ENCODE assay signal across 8 cellular contexts in the genomic region with DNA sequence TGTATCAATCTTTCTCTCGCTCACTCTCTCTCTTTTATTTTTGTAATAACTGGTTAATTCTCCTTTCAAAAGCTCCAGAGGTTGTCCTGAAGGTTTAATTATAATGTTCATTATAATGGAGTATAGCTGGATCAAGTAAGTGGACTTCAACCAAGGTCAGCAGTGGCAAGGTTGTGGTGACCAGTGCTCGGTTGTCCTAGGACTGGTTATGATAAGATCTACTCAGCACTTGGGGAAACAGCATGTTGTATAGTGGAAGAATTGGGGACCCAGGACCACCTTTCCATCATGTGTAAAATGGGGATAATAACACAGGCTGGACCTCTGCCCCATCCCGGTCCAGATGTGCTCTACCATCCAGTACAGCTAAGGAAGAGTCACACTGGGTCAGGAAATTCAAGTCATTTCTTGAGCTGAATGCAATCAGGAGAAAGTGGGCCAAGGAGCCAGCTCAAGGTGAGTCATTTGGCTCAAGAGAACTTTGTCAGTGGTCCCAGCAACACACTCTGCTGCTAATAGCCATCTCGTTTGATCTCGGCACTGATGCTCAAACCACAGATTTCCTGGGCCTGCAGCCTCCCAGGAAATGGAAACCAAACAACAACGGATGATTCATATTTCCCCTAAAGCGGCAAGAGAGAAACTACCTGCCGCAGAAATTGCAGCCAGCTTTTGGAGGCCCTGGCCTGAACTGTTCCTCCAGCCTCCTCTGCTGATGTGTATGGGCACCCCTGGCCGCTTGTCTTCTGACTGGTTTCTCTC.
A peak's percentile ranks its signal among the peaks of the same experiment; 100 is the strongest.
DNase-seq lines count a peak whose midpoint lies in the region; ATAC-seq and TF ChIP-seq lines count a peak whose summit lies in the region.

No MANE protein-coding gene starts in this region.

- ATAC-seq in GM19463 (IDR thresholded peaks at IDR 0.05; ENCODE audit: unreplicated experiment) (peak; percentile 78), HG03520 (IDR thresholded peaks at IDR 0.05; ENCODE audit: unreplicated experiment) (peak; percentile 82)

- TF ChIP-seq CTCF in AG10803 (conservative IDR thresholded peaks at IDR 0.05; ENCODE audit: low read length) = no peak
- no peak for TF ChIP-seq CTCF in epithelial cell of esophagus (IDR thresholded peaks at IDR 0.05; ENCODE audit: insufficient read depth, low read depth, low read length, missing control alignments)
- no peak for TF ChIP-seq CTCF in WERI-Rb-1 (IDR thresholded peaks at IDR 0.05; ENCODE audit: low read depth, low read length)

- H3K36me3 ChIP-seq in WERI-Rb-1 = no peaks in the 10 kb centered on the region

- no peaks in the 10 kb centered on the region for H3K27me3 ChIP-seq in WERI-Rb-1 (ENCODE audit: insufficient read depth, low read depth, severe bottlenecking)

- H3K4me3 ChIP-seq in AG10803 (ENCODE audit: low read length) (no peak overlapping the region), epithelial cell of esophagus (ENCODE audit: low read length) (no peak overlapping the region), WERI-Rb-1 (ENCODE audit: low read depth, low read length) (no peak overlapping the region)

- H3K27ac ChIP-seq in WERI-Rb-1 = no peak overlapping the region

- H3K9me3 ChIP-seq in WERI-Rb-1 (ENCODE audit: severe bottlenecking) = no peaks in the 10 kb centered on the region

- peak; percentile 93 for DNase-seq in AG10803 (ENCODE audit: low read depth)
- DNase-seq in activated CD4-positive, alpha-beta T cell treated with anti-CD3 and anti-CD28 coated beads for 24 hours (ENCODE audit: low read depth in 2 of 2) = peak; percentile 39 to 44
- peak; percentile 92 for DNase-seq in epithelial cell of esophagus (ENCODE audit: low read depth)
- peak; percentile 32 to 58 for DNase-seq in stimulated activated CD8-positive, alpha-beta memory T cell treated with anti-CD3 and anti-CD28 coated beads, Interleukin-2, amount 100 ng/mL, for 48 hours (ENCODE audit: low read depth in 2 of 2)
- no peak for DNase-seq in WERI-Rb-1
- no peak for DNase-seq in SHP77 treated with DMSO at 0.1 percent for 48 hours (lab: John Stamatoyannopoulos, UW)

Comparison
In these comparisons a context has a peak if more than half of its experiments do, and no peak if none do; other contexts are left out.
1. DNase-seq: peak in AG10803 (single experiment), activated CD4-positive, alpha-beta T cell treated with anti-CD3 and anti-CD28 coated beads for 24 hours (2 of 2), epithelial cell of esophagus (single experiment) and stimulated activated CD8-positive, alpha-beta memory T cell treated with anti-CD3 and anti-CD28 coated beads, Interleukin-2, amount 100 ng/mL, for 48 hours (2 of 2); none in WERI-Rb-1 (single experiment) and SHP77 treated with DMSO at 0.1 percent for 48 hours (single experiment).